9 cellular contexts compared by ENCODE assay signal in genomic region chr21:42227909-42228708, GRCh38. TPM values are rescaled to one million over a fixed set of nuclear protein-coding genes. Genes with fewer than 3 reads are reported as not detected.
A peak's percentile ranks its signal among the peaks of the same experiment; 100 is the strongest.
DNase-seq lines count a peak whose midpoint lies in the region; ATAC-seq lines count a peak whose summit lies in the region.
"Had no signal": no experiment of that assay in that cellular context is flagged by ENCODE, and none has a peak within 500 bp of the region (broad histone marks: within the 10 kb centered on the region; RNA-seq: fewer than 3 reads in every experiment).

No MANE protein-coding gene starts in this region.

- no peaks in the 10 kb centered on the region for H3K27me3 Mint-ChIP-seq in activated CD4-positive, alpha-beta memory T cell treated with anti-CD3 and anti-CD28 coated beads, Interleukin-2, amount 10 ng/mL, durations not matched to agents 7 days and 5 days

- no peaks in the 10 kb centered on the region for H3K27me3 ChIP-seq in effector memory CD4-positive, alpha-beta T cell (replicated peaks; ENCODE audit: control insufficient read depth, insufficient read depth, low read length, poor library complexity, severe bottlenecking)

- ATAC-seq in HG02798 (IDR thresholded peaks at IDR 0.05; ENCODE audit: poor library complexity, unreplicated experiment) = peak; percentile 87

- peaks cover 7% of the 10 kb centered on the region for H3K9me3 Mint-ChIP-seq in activated CD4-positive, alpha-beta memory T cell treated with anti-CD3 and anti-CD28 coated beads, Interleukin-2, amount 10 ng/mL, durations not matched to agents 7 days and 5 days

- peak overlapping the region; percentile 26 for H3K4me3 Mint-ChIP-seq in activated CD4-positive, alpha-beta memory T cell treated with anti-CD3 and anti-CD28 coated beads, Interleukin-2, amount 10 ng/mL, durations not matched to agents 7 days and 5 days

- DNase-seq in NCI-H1105 treated with DMSO at 0.1 percent for 48 hours (lab: John Stamatoyannopoulos, UW) = peak; percentile 29
- DNase-seq in NCI-H1105 (lab: John Stamatoyannopoulos, UW) = no peak
- peak; percentile 18 for DNase-seq in NCI-H2196 treated with DMSO at 0.1 percent for 48 hours (lab: John Stamatoyannopoulos, UW; ENCODE audit: unreplicated experiment)
- DNase-seq in activated CD4-positive, alpha-beta memory T cell treated with anti-CD3 and anti-CD28 coated beads, Interleukin-2, amount 10 ng/mL, durations not matched to agents 7 days and 5 days = peak; percentile 93
- peak; percentile 92 to 96 (median 95) for DNase-seq in effector memory CD4-positive, alpha-beta T cell
- DNase-seq in midbrain (lab: John Stamatoyannopoulos, UW) = peak; percentile 46
- peak; percentile 68 for DNase-seq in stimulated activated CD8-positive, alpha-beta memory T cell treated with anti-CD3 and anti-CD28 coated beads, Interleukin-7, amount 100 ng/mL, for 24 hours (ENCODE audit: low read depth)

- H3K36me3 Mint-ChIP-seq in activated CD4-positive, alpha-beta memory T cell treated with anti-CD3 and anti-CD28 coated beads, Interleukin-2, amount 10 ng/mL, durations not matched to agents 7 days and 5 days (ENCODE audit: low read depth) = peaks cover 47% of the 10 kb centered on the region

- H3K27ac ChIP-seq in effector memory CD4-positive, alpha-beta T cell (ENCODE audit: insufficient read depth, low read length, poor library complexity, severe bottlenecking) = peak overlapping the region; percentile 84
- H3K27ac ChIP-seq: parathyroid adenoma had no signal

- peak overlapping the region; percentile 84 for H3K27ac Mint-ChIP-seq in activated CD4-positive, alpha-beta memory T cell treated with anti-CD3 and anti-CD28 coated beads, Interleukin-2, amount 10 ng/mL, durations not matched to agents 7 days and 5 days

- H3K36me3 ChIP-seq in effector memory CD4-positive, alpha-beta T cell (ENCODE audit: control insufficient read depth, insufficient read depth, low read length) = peaks cover 14% of the 10 kb centered on the region

- peaks cover 73% of the 10 kb centered on the region for H3K4me1 Mint-ChIP-seq in activated CD4-positive, alpha-beta memory T cell treated with anti-CD3 and anti-CD28 coated beads, Interleukin-2, amount 10 ng/mL, durations not matched to agents 7 days and 5 days

- POLR2A ChIA-PET in activated CD4-positive, alpha-beta memory T cell treated with anti-CD3 and anti-CD28 coated beads, Interleukin-2, amount 10 ng/mL, durations not matched to agents 7 days and 5 days (lab: Charles Lee) = interaction anchor here (0.7 to 2.7 kb wide), 9 partner anchors 8 to 176 kb away, joined by 3 to 68 read pairs (median 7); partner anchors contain the start of genes ABCG1 and UBASH3A

- peak overlapping the region; percentile 3 for H3K4me3 ChIP-seq in effector memory CD4-positive, alpha-beta T cell (ENCODE audit: insufficient read depth, low read depth, low read length, poor library complexity, severe bottlenecking)

- CTCF ChIA-PET in activated CD4-positive, alpha-beta memory T cell treated with anti-CD3 and anti-CD28 coated beads, Interleukin-2, amount 10 ng/mL, durations not matched to agents 7 days and 5 days (lab: Charles Lee) = interaction anchor here (0.9 to 1.7 kb wide), 5 partner anchors 8 to 64 kb away, joined by 4 to 11 read pairs (median 5); no protein-coding TSS in a partner anchor

- peaks cover 39% of the 10 kb centered on the region for H3K4me1 ChIP-seq in effector memory CD4-positive, alpha-beta T cell (ENCODE audit: control insufficient read depth, insufficient read depth, low read length, poor library complexity, severe bottlenecking)

- H3K9me3 ChIP-seq in effector memory CD4-positive, alpha-beta T cell (ENCODE audit: control insufficient read depth, low read length) = no peaks in the 10 kb centered on the region

RNA-seq across cellular contexts. Expression of gene ABCG1, which starts 9.2 kb away (rescaled TPM):
- total RNA-seq in activated CD4-positive, alpha-beta memory T cell treated with anti-CD3 and anti-CD28 coated beads, Interleukin-2, amount 10 ng/mL, durations not matched to agents 7 days and 5 days = 10 to 100 TPM; 23.7 to 25.3 TPM
